1 cellular context compared by ENCODE assay signal in the genomic region with DNA sequence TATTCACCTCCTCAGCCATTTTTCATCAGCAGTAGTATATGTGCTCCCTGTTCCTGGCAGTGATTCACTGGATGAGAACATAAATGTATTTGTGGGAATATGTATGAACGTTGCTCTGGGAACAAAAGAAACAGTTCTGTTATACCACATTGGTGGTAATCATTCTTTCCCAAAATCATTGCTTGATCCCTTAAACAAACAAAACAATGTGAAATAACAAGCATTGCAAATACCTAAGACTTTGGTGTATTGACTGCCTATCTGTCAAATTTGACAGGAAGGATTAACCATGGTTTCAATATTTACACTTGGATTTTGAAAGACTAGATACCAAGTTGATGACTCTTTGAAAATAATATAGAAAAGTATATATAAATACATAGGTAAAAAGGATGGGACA.
TF ChIP-seq lines count a peak whose summit lies in the region.

No MANE protein-coding gene starts in this region.

TF ChIP-seq in HepG2, 621 proteins besides CTCF, POLR2A, EP300 and RAD21 (continued from another document):
- TF ChIP-seq SALL2 (CRISPR knock-in tag; IDR thresholded peaks at IDR 0.05) (no peak), MTF1 (CRISPR knock-in tag; IDR thresholded peaks at IDR 0.05) (no peak), SP140L (CRISPR knock-in tag; IDR thresholded peaks at IDR 0.05; ENCODE audit: borderline replicate concordance) (no peak), DNMT1 (CRISPR knock-in tag; IDR thresholded peaks at IDR 0.05) (no peak), ZFP62 (CRISPR knock-in tag; IDR thresholded peaks at IDR 0.05) (no peak), ZNF619 (CRISPR knock-in tag; IDR thresholded peaks at IDR 0.05) (no peak)
